Comparison of ENCODE assay signal across 9 cellular contexts in genomic region chr7:47380325-47381131, GRCh38.
DNase-seq lines count a peak whose midpoint lies in the region; ATAC-seq and TF ChIP-seq lines count a peak whose summit lies in the region.
"Had no signal": no experiment of that assay in that cellular context is flagged by ENCODE, and none has a peak within 500 bp of the region (broad histone marks: within the 10 kb centered on the region; RNA-seq: fewer than 3 reads in every experiment).

No MANE protein-coding gene starts in this region.

- H3K4me3 Mint-ChIP-seq in Caco-2 (ENCODE audit: unreplicated experiment) (peak overlapping the region; percentile 5), neural progenitor cell (peak overlapping the region; percentile 68)
- H3K4me3 Mint-ChIP-seq: CD4-positive, alpha-beta T cell had no signal

- TF ChIP-seq CTCF in Caco-2 (IDR thresholded peaks at IDR 0.05; ENCODE audit: insufficient read depth in 1 of 2, low read depth in 1 of 2, low read length in 1 of 2, severe bottlenecking in 1 of 2, unreplicated experiment in 1 of 2) (no peak), RWPE2 (IDR thresholded peaks at IDR 0.05; ENCODE audit: poor library complexity, severe bottlenecking) (no peak), fibroblast of villous mesenchyme (IDR thresholded peaks at IDR 0.05; ENCODE audit: insufficient read depth, low read depth, low read length) (no peak), neural progenitor cell (IDR thresholded peaks at IDR 0.05) (no peak)

- no peaks in the 10 kb centered on the region for H3K79me2 ChIP-seq in neural progenitor cell (ENCODE audit: low read depth)

- H3K4me1 ChIP-seq in Caco-2 (peaks cover 47% of the 10 kb centered on the region), RWPE2 (ENCODE audit: insufficient read depth, poor library complexity, severe bottlenecking) (peaks cover 21% of the 10 kb centered on the region), neural progenitor cell (peaks cover 24% of the 10 kb centered on the region)

- peak overlapping the region; percentile 68 for H3K4me2 ChIP-seq in neural progenitor cell

- H2AFZ ChIP-seq in neural progenitor cell (replicated peaks) = no peak overlapping the region

- H3F3A ChIP-seq in neural progenitor cell (ENCODE audit: low read depth) = peaks cover 18% of the 10 kb centered on the region

- H4K20me1 ChIP-seq in neural progenitor cell (ENCODE audit: low read depth) = peaks cover 10% of the 10 kb centered on the region

- H3K27ac Mint-ChIP-seq in Caco-2 (ENCODE audit: unreplicated experiment) = peak overlapping the region; percentile 57
- H3K27ac Mint-ChIP-seq in neural progenitor cell = peak overlapping the region; percentile 91
- H3K27ac Mint-ChIP-seq: CD4-positive, alpha-beta T cell had no signal

- H3K4me3 ChIP-seq in Caco-2 (ENCODE audit: low read depth, low read length) (peak overlapping the region; percentile 13; the same call in 1 of the 2 replicates), RWPE2 (ENCODE audit: severe bottlenecking) (no peak overlapping the region), fibroblast of villous mesenchyme (ENCODE audit: low read depth, low read length) (no peak overlapping the region), neural progenitor cell (no peak overlapping the region)

- peak; percentile 72 for ATAC-seq in RWPE2 (ENCODE audit: low read depth)
- no peak for ATAC-seq in HG02678 (IDR thresholded peaks at IDR 0.05; ENCODE audit: unreplicated experiment)

- H3K9me3 Mint-ChIP-seq in Caco-2 (ENCODE audit: unreplicated experiment) (no peaks in the 10 kb centered on the region), neural progenitor cell (no peaks in the 10 kb centered on the region)
- H3K9me3 Mint-ChIP-seq: CD4-positive, alpha-beta T cell had no signal

- H3K27me3 Mint-ChIP-seq in Caco-2 (ENCODE audit: insufficient read depth, unreplicated experiment) (no peaks in the 10 kb centered on the region), neural progenitor cell (ENCODE audit: insufficient read depth, low read depth) (peaks cover 5% of the 10 kb centered on the region)
- H3K27me3 Mint-ChIP-seq: CD4-positive, alpha-beta T cell had no signal

- H3K36me3 ChIP-seq in Caco-2 (ENCODE audit: control insufficient read depth, insufficient read depth, low read length) (peaks cover 8% of the 10 kb centered on the region), RWPE2 (ENCODE audit: low read depth) (peaks cover 10% of the 10 kb centered on the region; the same call in 1 of the 2 replicates), neural progenitor cell (no peaks in the 10 kb centered on the region)

- H3K36me3 Mint-ChIP-seq in Caco-2 (ENCODE audit: insufficient read depth, unreplicated experiment) = peaks cover 95% of the 10 kb centered on the region
- no peaks in the 10 kb centered on the region for H3K36me3 Mint-ChIP-seq in neural progenitor cell

- intact Hi-C loops in Caco-2 (cut with micrococcal nuclease; ENCODE audit: unreplicated experiment) = loop anchor here (10.0 kb wide), 1 partner anchor 116 kb away; no protein-coding TSS in a partner anchor

- H3K27me3 ChIP-seq in Caco-2 (replicated peaks; ENCODE audit: control insufficient read depth, insufficient read depth, low read length) (no peaks in the 10 kb centered on the region), RWPE2 (ENCODE audit: insufficient read depth, poor library complexity, severe bottlenecking) (no peaks in the 10 kb centered on the region), neural progenitor cell (no peaks in the 10 kb centered on the region)

- H3K9ac ChIP-seq in neural progenitor cell = no peak overlapping the region

- H3K27ac ChIP-seq in RWPE2 (ENCODE audit: poor library complexity, severe bottlenecking) = peak overlapping the region; percentile 49
- peak overlapping the region; percentile 26 for H3K27ac ChIP-seq in neural progenitor cell

- POLR2A ChIA-PET in Caco-2 (lab: Charles Lee) = no interaction called here

- H3K9me3 ChIP-seq in Caco-2 (no peaks in the 10 kb centered on the region), RWPE2 (ENCODE audit: severe bottlenecking) (no peaks in the 10 kb centered on the region), neural progenitor cell (ENCODE audit: low read depth) (no peaks in the 10 kb centered on the region)

- no TSS peak for BruUV-seq in Caco-2 (replicated peaks; lab: Mats Ljungman, UMichigan)

- DNase-seq in Caco-2 (peak; percentile 57 to 75), RWPE2 (ENCODE audit: low spot score) (no peak), fibroblast of villous mesenchyme (ENCODE audit: low read depth) (peak; percentile 81), neural progenitor cell (ENCODE audit: low spot score) (peak; percentile 42), SKM-1 treated with dmso at 0.1 percent for 144 hours (lab: John Stamatoyannopoulos, UW; ENCODE audit: unreplicated experiment) (no peak), hypothalamus (lab: John Stamatoyannopoulos, UW) (no peak), putamen (ENCODE audit: low spot score) (no peak)
- DNase-seq: CD4-positive, alpha-beta T cell had no signal

- H3K4me1 Mint-ChIP-seq in Caco-2 (ENCODE audit: low read depth, unreplicated experiment) = peaks cover 40% of the 10 kb centered on the region
- peaks cover 77% of the 10 kb centered on the region for H3K4me1 Mint-ChIP-seq in neural progenitor cell

- CTCF ChIA-PET in Caco-2 (lab: Charles Lee) = interaction anchor here (1.4 kb wide), 1 partner anchor 114 kb away, joined by 10 read pairs; no protein-coding TSS in a partner anchor

Comparison
In these comparisons a context has a peak if more than half of its experiments do, and no peak if none do; other contexts are left out.
1. DNase-seq: peak in Caco-2 (2 of 2), fibroblast of villous mesenchyme (single experiment) and neural progenitor cell (single experiment); none in RWPE2 (single experiment), SKM-1 treated with dmso at 0.1 percent for 144 hours (single experiment), hypothalamus (0 of 51) and putamen (single experiment).